ENCODE assay signal across 8 cellular contexts in genomic region chr16:1378087-1378803, GRCh38. TPM values are rescaled to one million over a fixed set of nuclear protein-coding genes. Genes with fewer than 3 reads are reported as not detected.
A peak's percentile ranks its signal among the peaks of the same experiment; 100 is the strongest.
DNase-seq lines count a peak whose midpoint lies in the region; ATAC-seq and TF ChIP-seq lines count a peak whose summit lies in the region.

No MANE protein-coding gene starts in this region.

- peak overlapping the region in 1 of 2 experiments; percentile 62 for H3K4ac ChIP-seq in mesenchymal stem cell (ENCODE audit: low read depth in 1 of 2, low read length in 2 of 2)

- ATAC-seq in GM19395 (IDR thresholded peaks at IDR 0.05; ENCODE audit: unreplicated experiment) (no peak), GM21447 (IDR thresholded peaks at IDR 0.05; ENCODE audit: unreplicated experiment) (no peak), HG02642 (IDR thresholded peaks at IDR 0.05; ENCODE audit: poor library complexity, unreplicated experiment) (no peak)

- no peak overlapping the region for H2AK5ac ChIP-seq in mesenchymal stem cell (ENCODE audit: low read length, severe bottlenecking)

- DNase-seq in AG10803 (ENCODE audit: low read depth) (no peak), HL-60 (ENCODE audit: low read depth in 1 of 2, low spot score in 1 of 2) (no peak), astrocyte of the spinal cord (ENCODE audit: low read depth, low spot score) (no peak), mesenchymal stem cell (no peak), G401 (ENCODE audit: low spot score) (no peak)

- peak overlapping the region; percentile 79 for H3K9ac ChIP-seq in mesenchymal stem cell (ENCODE audit: low read length)

- H2BK12ac ChIP-seq in mesenchymal stem cell (ENCODE audit: low read length in 2 of 2): peak overlapping the region; percentile 70 to 80

- H3K4me3 ChIP-seq in AG10803 (ENCODE audit: low read length) (peak overlapping the region; percentile 54), HL-60 (replicated peaks; ENCODE audit: insufficient read depth, low read length) (peak overlapping the region; percentile 59), astrocyte of the spinal cord (ENCODE audit: low read depth, low read length) (peak overlapping the region; percentile 45), mesenchymal stem cell (ENCODE audit: insufficient read depth in 1 of 2, low read depth in 1 of 2, low read length in 2 of 2) (peak overlapping the region in 1 of 2 experiments; percentile 70)

- no peak for TF ChIP-seq CTCF in AG10803 (conservative IDR thresholded peaks at IDR 0.05; ENCODE audit: low read length)
- no peak for TF ChIP-seq CTCF in HL-60 (IDR thresholded peaks at IDR 0.05; ENCODE audit: insufficient read depth, low read length)
- no peak for TF ChIP-seq CTCF in astrocyte of the spinal cord (IDR thresholded peaks at IDR 0.05; ENCODE audit: low read depth, low read length)

- WGBS in mesenchymal stem cell: 83% methylated on average over 25 of the region's 25 CpGs

- peak overlapping the region; percentile 86 for H4K91ac ChIP-seq in mesenchymal stem cell (ENCODE audit: low read length)

- no peaks in the 10 kb centered on the region for H3K27me3 ChIP-seq in HL-60 (ENCODE audit: insufficient read depth, poor library complexity, severe bottlenecking)
- H3K27me3 ChIP-seq in mesenchymal stem cell (ENCODE audit: control insufficient read depth in 1 of 2, insufficient read depth in 1 of 2, low read length in 2 of 2): no peaks in the 10 kb centered on the region

- peak overlapping the region; percentile 53 for H2BK15ac ChIP-seq in mesenchymal stem cell (ENCODE audit: low read depth, poor library complexity, severe bottlenecking)

- no peak overlapping the region for H2BK5ac ChIP-seq in mesenchymal stem cell (ENCODE audit: low read depth, low read length, poor library complexity, severe bottlenecking)

- peaks cover 42% of the 10 kb centered on the region for H3K4me1 ChIP-seq in mesenchymal stem cell (ENCODE audit: control insufficient read depth, insufficient read depth, low read depth, low read length)

- H2BK120ac ChIP-seq in mesenchymal stem cell (ENCODE audit: low read depth, low read length): no peak overlapping the region

- no peak overlapping the region for H3K23ac ChIP-seq in mesenchymal stem cell (ENCODE audit: low read length in 2 of 2)

- H3K36me3 ChIP-seq in mesenchymal stem cell (ENCODE audit: control insufficient read depth in 1 of 2, insufficient read depth in 2 of 2, low read depth in 1 of 2, low read length in 2 of 2): peaks cover 15 to 46% of the 10 kb centered on the region in 2 experiments

- peak overlapping the region; percentile 62 for H4K8ac ChIP-seq in mesenchymal stem cell (ENCODE audit: low read length)

- in situ Hi-C loops in astrocyte of the spinal cord (cut with HindIII; ENCODE audit: low sequenced_read_pairs) (no loop called here), G401 (cut with HindIII; ENCODE audit: low sequenced_read_pairs) (no loop called here)

- H3K4me2 ChIP-seq in mesenchymal stem cell (ENCODE audit: low read length, poor library complexity, severe bottlenecking): peak overlapping the region; percentile 97

- H2AFZ ChIP-seq in mesenchymal stem cell (ENCODE audit: low read depth, low read length): no peak overlapping the region

- H3K27ac ChIP-seq in HL-60 (replicated peaks) (no peak overlapping the region; the same call in 1 of the 2 replicates), mesenchymal stem cell (ENCODE audit: low read length, poor library complexity, severe bottlenecking) (no peak overlapping the region)

- H3K14ac ChIP-seq in mesenchymal stem cell (ENCODE audit: low read length in 2 of 2): peak overlapping the region in 1 of 2 experiments; percentile 35

- H3K79me1 ChIP-seq in mesenchymal stem cell (replicated peaks; ENCODE audit: low read length, poor library complexity, severe bottlenecking): peaks cover 19% of the 10 kb centered on the region

- H3K18ac ChIP-seq in mesenchymal stem cell (ENCODE audit: low read depth in 1 of 2, low read length in 2 of 2): peak overlapping the region in 1 of 2 experiments; percentile 6

- H3K9me3 ChIP-seq in mesenchymal stem cell (ENCODE audit: control insufficient read depth, low read length): no peaks in the 10 kb centered on the region

RNA-seq across cellular contexts. Expression of gene GNPTG, which starts 26.5 kb away (rescaled TPM):
- polyA plus RNA-seq in mesenchymal stem cell (2013, experiment 1 of 2): 46.5 TPM
- polyA plus RNA-seq in mesenchymal stem cell (2013, experiment 2 of 2): 45.8 TPM
- 48.6 and 51.1 TPM in 2 replicates for total RNA-seq in G401 (2014; rRNA removed; shearing (Covaris generic))

RNA-seq across cellular contexts. Expression of gene TSR3, which starts 26.6 kb away (rescaled TPM):
- polyA plus RNA-seq in mesenchymal stem cell (2013, experiment 1 of 2): 43.6 TPM
- 42.3 TPM for polyA plus RNA-seq in mesenchymal stem cell (2013, experiment 2 of 2)
- total RNA-seq in G401 (2014; rRNA removed; shearing (Covaris generic)): 88.1 and 96.8 TPM in 2 replicates

RNA-seq across cellular contexts. Expression of gene UNKL, which starts 36.3 kb away (rescaled TPM):
- 7.4 TPM for polyA plus RNA-seq in mesenchymal stem cell (2013, experiment 1 of 2)
- polyA plus RNA-seq in mesenchymal stem cell (2013, experiment 2 of 2): 7.0 TPM
- 8.2 and 11.1 TPM in 2 replicates for total RNA-seq in G401 (2014; rRNA removed; shearing (Covaris generic))

RNA-seq across cellular contexts. Expression of gene UQCC4, which starts 42.3 kb away (rescaled TPM):
- polyA plus RNA-seq in mesenchymal stem cell (2013, experiment 1 of 2): 11.2 TPM
- polyA plus RNA-seq in mesenchymal stem cell (2013, experiment 2 of 2): 11.4 TPM
- total RNA-seq in G401 (2014; rRNA removed; shearing (Covaris generic)): 40.5 and 46.6 TPM in 2 replicates

RNA-seq across cellular contexts. Expression of gene BAIAP3, which starts 44.8 kb away (rescaled TPM):
- 3.2 TPM for polyA plus RNA-seq in mesenchymal stem cell (2013, experiment 1 of 2)
- polyA plus RNA-seq in mesenchymal stem cell (2013, experiment 2 of 2): 3.6 TPM
- total RNA-seq in G401 (2014; rRNA removed; shearing (Covaris generic)): 0.25 and 2.0 TPM in 2 replicates
